In the genomic region with DNA sequence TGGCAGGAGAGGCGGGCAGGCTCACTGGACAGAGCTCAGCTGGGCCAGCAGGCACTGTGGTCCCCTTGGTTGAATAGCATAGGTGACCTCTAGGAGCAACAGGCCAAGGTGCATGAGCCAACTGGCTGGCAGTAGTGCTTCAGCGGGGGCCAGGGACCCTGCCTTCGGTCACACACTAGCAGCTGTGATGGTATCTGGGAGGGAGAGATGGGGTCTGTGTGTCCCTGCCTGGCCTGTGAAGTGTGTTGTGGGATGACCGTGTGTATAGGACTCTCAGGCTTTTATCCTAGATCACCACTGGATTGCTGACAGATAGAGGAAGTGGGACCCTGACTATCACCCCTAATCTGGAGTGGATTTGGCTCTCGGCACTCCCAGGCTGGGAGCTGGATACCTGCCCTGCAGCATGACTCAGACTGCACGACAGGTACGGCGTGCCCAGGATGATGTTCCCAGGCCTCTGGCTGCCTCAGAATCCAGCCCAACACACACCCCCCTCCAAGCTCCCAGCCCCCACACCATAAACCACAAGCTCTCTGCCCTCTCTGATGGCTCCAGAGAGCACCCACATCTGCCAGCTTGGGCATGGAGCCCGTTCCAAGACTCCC, we compare ENCODE assay signal across 19 cellular contexts. TPM values are rescaled to one million over a fixed set of nuclear protein-coding genes. Genes with fewer than 3 reads are reported as not detected.
DNase-seq lines count a peak whose midpoint lies in the region; ATAC-seq, FAIRE-seq and TF ChIP-seq lines count a peak whose summit lies in the region.
"Had no signal": no experiment of that assay in that cellular context is flagged by ENCODE, and none has a peak within 500 bp of the region (broad histone marks: within the 10 kb centered on the region; RNA-seq: fewer than 3 reads in every experiment).

No MANE protein-coding gene starts in this region.

- H3K9me3 Mint-ChIP-seq in osteocyte (ENCODE audit: unreplicated experiment) (no peaks in the 10 kb centered on the region), T-cell (no peaks in the 10 kb centered on the region)
- H3K9me3 Mint-ChIP-seq: CD8-positive, alpha-beta T cell; GM23338 had no signal

- no peak for ATAC-seq in T-cell (replicated peaks in 1 of 4)
- ATAC-seq: CD8-positive, alpha-beta T cell; GM23338 had no signal

- H3K9me2 ChIP-seq in DOHH2 (replicated peaks; ENCODE audit: control insufficient read depth, low read length), result no peaks in the 10 kb centered on the region

- CTCF ChIA-PET in HEK293 (lab: Yijun Ruan, JAX) (interaction anchor here (0.7 to 2.8 kb wide), 4 partner anchors 8 to 659 kb away, joined by 3 to 42 read pairs (median 10); a partner anchor contains a TSS), T-cell (lab: Charles Lee) (interaction anchor here in 1 of 2 donors (0.6 to 2.0 kb wide), 2 partner anchors 271 to 453 kb away, joined by 4 to 7 read pairs; a partner anchor contains a TSS)

- H3K36me3 ChIP-seq in DOHH2 (ENCODE audit: control insufficient read depth, low read length) (peaks cover 42% of the 10 kb centered on the region), HEK293 (ENCODE audit: control insufficient read depth in 2 of 2, insufficient read depth in 1 of 2, low read length in 2 of 2) (peaks cover 22 to 50% of the 10 kb centered on the region in 2 experiments), bronchial epithelial cell (ENCODE audit: control insufficient read depth, insufficient read depth, low read length) (peaks cover 10% of the 10 kb centered on the region)

- H3K4me3 Mint-ChIP-seq in osteocyte (ENCODE audit: unreplicated experiment) (no peak overlapping the region), T-cell (no peak overlapping the region)
- H3K4me3 Mint-ChIP-seq: B cell; CD8-positive, alpha-beta T cell; GM23338 had no signal

- no peak for TF ChIP-seq CTCF in DOHH2 (IDR thresholded peaks at IDR 0.05; ENCODE audit: low read depth, low read length, poor library complexity, severe bottlenecking)
- TF ChIP-seq CTCF in HEK293 (tag by site-specific recombination; IDR thresholded peaks at IDR 0.05), result no peak
- TF ChIP-seq CTCF in bronchial epithelial cell (IDR thresholded peaks at IDR 0.05; ENCODE audit: insufficient read depth, low read length, severe bottlenecking), result no peak
- no peak for TF ChIP-seq CTCF in osteocyte (IDR thresholded peaks at IDR 0.05)

- H3K27me3 Mint-ChIP-seq in osteocyte (ENCODE audit: unreplicated experiment) (no peaks in the 10 kb centered on the region), T-cell (no peaks in the 10 kb centered on the region)
- H3K27me3 Mint-ChIP-seq: B cell had no signal

- H3F3A ChIP-seq in DOHH2 (ENCODE audit: control insufficient read depth, insufficient read depth), result peaks cover 37% of the 10 kb centered on the region

- DNase-seq in bronchial epithelial cell (ENCODE audit: low read depth) (peak; percentile 31), osteocyte (ENCODE audit: extremely low spot score, unreplicated experiment) (peak; percentile 77), T-cell (no peak), urothelium cell line (ENCODE audit: low spot score) (no peak), T-helper 9 cell (no peak)
- DNase-seq: CD8-positive, alpha-beta T cell; DND-41; GF-D8; NCI-H1105; NCI-H1694 treated with DMSO at 0.1 percent for 48 hours; NCI-H446 treated with DMSO at 0.1 percent for 48 hours; NCI-H774; SIG-M5 had no signal

- H4K20me1 ChIP-seq in DOHH2 (ENCODE audit: control insufficient read depth, insufficient read depth, low read depth, low read length), result peaks cover 10% of the 10 kb centered on the region; the same call in 1 of the 2 replicates

- H3K27me3 ChIP-seq in DOHH2 (ENCODE audit: control insufficient read depth, low read length) (no peaks in the 10 kb centered on the region), bronchial epithelial cell (ENCODE audit: control insufficient read depth, insufficient read depth, low read length) (no peaks in the 10 kb centered on the region)

- no peaks in the 10 kb centered on the region for H3K9me3 ChIP-seq in DOHH2 (ENCODE audit: control insufficient read depth, insufficient read depth, low read length)
- no peaks in the 10 kb centered on the region for H3K9me3 ChIP-seq in HEK293 (ENCODE audit: control insufficient read depth, insufficient read depth, low read depth, low read length)

- peaks cover 15% of the 10 kb centered on the region for H3K79me2 ChIP-seq in DOHH2 (ENCODE audit: control insufficient read depth, low read length)

- FAIRE-seq in bronchial epithelial cell (lab: Jason Lieb, UNC) (no peak), urothelium cell line (lab: Jason Lieb, UNC) (no peak)
- FAIRE-seq: D721Med had no signal

- H3K4me3 ChIP-seq in DOHH2 (ENCODE audit: low read length), result peak overlapping the region; percentile 64; the same call in 1 of the 2 replicates
- no peak overlapping the region for H3K4me3 ChIP-seq in HEK293 (ENCODE audit: low read depth, low read length)
- no peak overlapping the region for H3K4me3 ChIP-seq in bronchial epithelial cell (ENCODE audit: low read depth, low read length)
- H3K4me3 ChIP-seq: GM23338 had no signal

- H3K4me1 Mint-ChIP-seq in osteocyte (ENCODE audit: unreplicated experiment) (peaks cover 7% of the 10 kb centered on the region), T-cell (peaks cover 8 to 22% (median 11%) of the 10 kb centered on the region in 3 donors)

- POLR2A ChIA-PET in HEK293 (lab: Yijun Ruan, JAX) (interaction anchor here (0.6 kb wide), 1 partner anchor 361 kb away, joined by 4 read pairs; no protein-coding TSS in a partner anchor), T-cell (lab: Charles Lee) (no interaction called here)

- peak overlapping the region; percentile 78 for H3K4me2 ChIP-seq in DOHH2 (ENCODE audit: low read length)
- H3K4me2 ChIP-seq: GM23338 had no signal

- H3K27ac Mint-ChIP-seq in osteocyte (ENCODE audit: unreplicated experiment) (no peak overlapping the region), T-cell (no peak overlapping the region)
- H3K27ac Mint-ChIP-seq: B cell; CD8-positive, alpha-beta T cell; GM23338 had no signal

- H3K27ac ChIP-seq in DOHH2 (ENCODE audit: low read depth, low read length) (peak overlapping the region; percentile 65; the same call in 1 of the 2 replicates), HEK293 (ENCODE audit: extremely low read depth, low read depth, low read length) (no peak overlapping the region)
- H3K27ac ChIP-seq: HL-60 had no signal

- H3K4me1 ChIP-seq in DOHH2 (ENCODE audit: control insufficient read depth, low read length), result peaks cover 32% of the 10 kb centered on the region
- no peaks in the 10 kb centered on the region for H3K4me1 ChIP-seq in HEK293 (ENCODE audit: control insufficient read depth, insufficient read depth, low read length)

- H3K36me3 Mint-ChIP-seq in osteocyte (ENCODE audit: unreplicated experiment) (peaks cover 25% of the 10 kb centered on the region), T-cell (peaks cover 27% of the 10 kb centered on the region)

TF ChIP-seq in HEK293, 187 proteins besides CTCF, POLR2A, EP300 and RAD21:
- 0 out of 2 replicates have a peak, but pooled peaks have one; percentile 15 for TF ChIP-seq GLIS1 (tag by site-specific recombination; IDR thresholded peaks at IDR 0.05)
- TF ChIP-seq, protein P1, sequence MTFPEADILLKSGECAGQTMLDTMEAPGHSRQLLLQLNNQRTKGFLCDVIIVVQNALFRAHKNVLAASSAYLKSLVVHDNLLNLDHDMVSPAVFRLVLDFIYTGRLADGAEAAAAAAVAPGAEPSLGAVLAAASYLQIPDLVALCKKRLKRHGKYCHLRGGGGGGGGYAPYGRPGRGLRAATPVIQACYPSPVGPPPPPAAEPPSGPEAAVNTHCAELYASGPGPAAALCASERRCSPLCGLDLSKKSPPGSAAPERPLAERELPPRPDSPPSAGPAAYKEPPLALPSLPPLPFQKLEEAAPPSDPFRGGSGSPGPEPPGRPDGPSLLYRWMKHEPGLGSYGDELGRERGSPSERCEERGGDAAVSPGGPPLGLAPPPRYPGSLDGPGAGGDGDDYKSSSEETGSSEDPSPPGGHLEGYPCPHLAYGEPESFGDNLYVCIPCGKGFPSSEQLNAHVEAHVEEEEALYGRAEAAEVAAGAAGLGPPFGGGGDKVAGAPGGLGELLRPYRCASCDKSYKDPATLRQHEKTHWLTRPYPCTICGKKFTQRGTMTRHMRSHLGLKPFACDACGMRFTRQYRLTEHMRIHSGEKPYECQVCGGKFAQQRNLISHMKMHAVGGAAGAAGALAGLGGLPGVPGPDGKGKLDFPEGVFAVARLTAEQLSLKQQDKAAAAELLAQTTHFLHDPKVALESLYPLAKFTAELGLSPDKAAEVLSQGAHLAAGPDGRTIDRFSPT (tag by site-specific recombination; IDR thresholded peaks at IDR 0.05), result 0 out of 2 replicates have a peak, but pooled peaks have one; percentile 42
- TF ChIP-seq, protein P2, sequence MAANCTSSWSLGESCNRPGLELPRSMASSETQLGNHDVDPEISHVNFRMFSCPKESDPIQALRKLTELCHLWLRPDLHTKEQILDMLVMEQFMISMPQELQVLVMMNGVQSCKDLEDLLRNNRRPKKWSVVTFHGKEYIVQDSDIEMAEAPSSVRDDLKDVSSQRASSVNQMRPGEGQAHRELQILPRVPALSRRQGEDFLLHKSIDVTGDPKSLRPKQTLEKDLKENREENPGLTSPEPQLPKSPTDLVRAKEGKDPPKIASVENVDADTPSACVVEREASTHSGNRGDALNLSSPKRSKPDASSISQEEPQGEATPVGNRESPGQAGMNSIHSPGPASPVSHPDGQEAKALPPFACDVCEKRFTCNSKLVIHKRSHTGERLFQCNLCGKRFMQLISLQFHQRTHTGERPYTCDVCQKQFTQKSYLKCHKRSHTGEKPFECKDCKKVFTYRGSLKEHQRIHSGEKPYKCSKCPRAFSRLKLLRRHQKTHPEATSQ (tag by site-specific recombination; IDR thresholded peaks at IDR 0.05), result no peak

RNA-seq across cellular contexts. Expression of a gene that starts 7.8 kb away (rescaled TPM):
- total RNA-seq in bronchial epithelial cell (1,868 and 3,166 TPM in 2 replicates), osteocyte (1,272 and 1,309 TPM in 2 replicates), T-cell (1,000 to 10,000 TPM; 2,045 to 2,777 (median 2,292) TPM)

Comparison
In these comparisons a context has a peak if more than half of its experiments do, and no peak if none do; other contexts are left out.
1. DNase-seq: peak in bronchial epithelial cell (single experiment) and osteocyte (single experiment); none in T-cell (0 of 34), urothelium cell line (single experiment) and T-helper 9 cell (single experiment).